Comparison of ENCODE assay signal across 1 cellular context in genomic region chr7:102912742-102913141, GRCh38.
TF ChIP-seq lines count a peak whose summit lies in the region.

Gene LRRC17, plus strand, starts transcription at chr7:102913000. Its CDS starts 20,914 bp downstream, at chr7:102933914.

TF ChIP-seq in H1, 55 proteins besides CTCF, POLR2A, EP300 and RAD21 (continued from another document):
- no peak for TF ChIP-seq BCL11A (IDR thresholded peaks at IDR 0.05; ENCODE audit: low read depth in 2 of 2, low read length in 2 of 2)
